ENCODE assay signal across 2 cellular contexts in genomic region chr2:127452423-127452822, GRCh38. TPM values are rescaled to one million over a fixed set of nuclear protein-coding genes. Genes with fewer than 3 reads are reported as not detected.
"Had no signal": no experiment of that assay in that cellular context is flagged by ENCODE, and none has a peak within 500 bp of the region (broad histone marks: within the 10 kb centered on the region; RNA-seq: fewer than 3 reads in every experiment).

No MANE protein-coding gene starts in this region.

RNA-seq across cellular contexts. Expression of gene PROC, which starts 34.2 kb away (rescaled TPM):
- total RNA-seq: GM23248, HFFc6 had no signal
- polyA plus RNA-seq: GM23248 had no signal
